8 cellular contexts compared by ENCODE assay signal in genomic region chr11:9138612-9139579, GRCh38. TPM values are rescaled to one million over a fixed set of nuclear protein-coding genes. Genes with fewer than 3 reads are reported as not detected.
DNase-seq lines count a peak whose midpoint lies in the region; ATAC-seq and TF ChIP-seq lines count a peak whose summit lies in the region.

No MANE protein-coding gene starts in this region.

- POLR2A ChIA-PET in PC-3 (lab: Charles Lee; ENCODE audit: unreplicated experiment): no interaction called here

- H3K4me3 ChIP-seq in PC-3 (ENCODE audit: low read length) (no peak overlapping the region), neural progenitor cell (no peak overlapping the region)

- intact Hi-C loops in PC-3 (cut with micrococcal nuclease): loop anchor here (5.0 kb wide), 2 partner anchors 177 to 227 kb away; partner anchors contain the start of genes AKIP1 and TMEM9B

- H3F3A ChIP-seq in PC-3 (ENCODE audit: low read length, unreplicated experiment) (no peaks in the 10 kb centered on the region), neural progenitor cell (ENCODE audit: low read depth) (peaks cover 31% of the 10 kb centered on the region)

- H3K27me3 Mint-ChIP-seq in chondrocyte (ENCODE audit: low read depth) (no peaks in the 10 kb centered on the region), neural progenitor cell (ENCODE audit: insufficient read depth, low read depth) (peaks cover 7% of the 10 kb centered on the region)

- H3K36me3 ChIP-seq in PC-3 (ENCODE audit: low read depth, low read length) (peaks cover 15% of the 10 kb centered on the region; the same call in 1 of the 2 replicates), neural progenitor cell (no peaks in the 10 kb centered on the region)

- H3K4me3 Mint-ChIP-seq in chondrocyte (ENCODE audit: unreplicated experiment) (no peak overlapping the region), neural progenitor cell (no peak overlapping the region)

- H3K9me3 Mint-ChIP-seq in chondrocyte (ENCODE audit: low read depth): no peaks in the 10 kb centered on the region
- H3K9me3 Mint-ChIP-seq in neural progenitor cell: no peaks in the 10 kb centered on the region

- H3K9me2 ChIP-seq in PC-3 (replicated peaks; ENCODE audit: low read length): no peaks in the 10 kb centered on the region

- CTCF ChIA-PET in PC-3 (lab: Charles Lee): interaction anchor here (0.6 to 1.7 kb wide), 2 partner anchors 123 to 124 kb away, joined by 3 to 20 read pairs; no protein-coding TSS in a partner anchor

- DNase-seq in activated T-cell treated with anti-CD3 and anti-CD28 coated beads for 24 hours (ENCODE audit: low read depth): peak; percentile 26
- no peak for DNase-seq in activated T-cell treated with anti-CD3 and anti-CD28 coated beads, Interleukin-2, amount 50 U/mL, for 1 hour
- peak; percentile 97 for DNase-seq in PC-3
- DNase-seq in chondrocyte (ENCODE audit: low spot score): no peak
- no peak for DNase-seq in neural progenitor cell (ENCODE audit: low spot score)
- DNase-seq in stimulated activated naive CD4-positive, alpha-beta T cell (lab: John Stamatoyannopoulos, UW): no peak
- no peak for DNase-seq in HUDEP-2 (lab: John Stamatoyannopoulos, UW; ENCODE audit: unreplicated experiment in 76 of 76)
- no peak for DNase-seq in activated CD8-positive, alpha-beta memory T cell treated with anti-CD3 and anti-CD28 coated beads for 24 hours

- H3K4me2 ChIP-seq in PC-3 (ENCODE audit: low read length): peak overlapping the region; percentile 35
- no peak overlapping the region for H3K4me2 ChIP-seq in neural progenitor cell

- H3K27ac ChIP-seq in PC-3 (ENCODE audit: low read length) (peak overlapping the region; percentile 65), neural progenitor cell (peak overlapping the region; percentile 50)

- H3K9me3 ChIP-seq in PC-3 (ENCODE audit: low read length): no peaks in the 10 kb centered on the region
- H3K9me3 ChIP-seq in neural progenitor cell (ENCODE audit: low read depth): no peaks in the 10 kb centered on the region

- H2AFZ ChIP-seq in PC-3 (ENCODE audit: low read length) (no peak overlapping the region), neural progenitor cell (replicated peaks) (no peak overlapping the region)

- H4K20me1 ChIP-seq in PC-3 (ENCODE audit: low read length) (0 out of 2 replicates have a peak, but pooled peaks cover 8% of the 10 kb centered on the region), neural progenitor cell (ENCODE audit: low read depth) (no peaks in the 10 kb centered on the region)

- H3K36me3 Mint-ChIP-seq in chondrocyte (ENCODE audit: low read depth) (peaks cover 41% of the 10 kb centered on the region), neural progenitor cell (peaks cover 31% of the 10 kb centered on the region)

- H3K79me2 ChIP-seq in PC-3 (ENCODE audit: low read length) (no peaks in the 10 kb centered on the region), neural progenitor cell (ENCODE audit: low read depth) (no peaks in the 10 kb centered on the region)

- no TSS peak for BruUV-seq in PC-3 (replicated peaks; lab: Mats Ljungman, UMichigan)

- ATAC-seq in PC-3: peak; percentile 91

- H3K9ac ChIP-seq in PC-3 (ENCODE audit: low read length) (peak overlapping the region; percentile 16; the same call in 1 of the 2 replicates), neural progenitor cell (no peak overlapping the region)

- peaks cover 27% of the 10 kb centered on the region for H3K4me1 ChIP-seq in PC-3 (ENCODE audit: insufficient read depth, low read length)
- peaks cover 10% of the 10 kb centered on the region for H3K4me1 ChIP-seq in neural progenitor cell

- peaks cover 29% of the 10 kb centered on the region for H3K4me1 Mint-ChIP-seq in chondrocyte (ENCODE audit: low read depth)
- H3K4me1 Mint-ChIP-seq in neural progenitor cell: peaks cover 12% of the 10 kb centered on the region

- H3K27ac Mint-ChIP-seq in chondrocyte (ENCODE audit: unreplicated experiment) (peak overlapping the region; percentile 82), neural progenitor cell (no peak overlapping the region)

- TF ChIP-seq CTCF in PC-3 (conservative IDR thresholded peaks at IDR 0.05; ENCODE audit: low read depth, low read length) (no peak), chondrocyte (IDR thresholded peaks at IDR 0.05) (no peak), neural progenitor cell (IDR thresholded peaks at IDR 0.05) (no peak)

- H3K27me3 ChIP-seq in PC-3 (ENCODE audit: low read length): no peaks in the 10 kb centered on the region
- H3K27me3 ChIP-seq in neural progenitor cell: no peaks in the 10 kb centered on the region

RNA-seq across cellular contexts. Expression of gene SCUBE2, which starts 47.5 kb away (rescaled TPM):
- 0.18 TPM in 1 of 2 replicates, not detected in the other for total RNA-seq in PC-3 (2014; rRNA removed)
- total RNA-seq in chondrocyte: 2.0 to 5.0 TPM (median 4.6 TPM) in 3 replicates
- total RNA-seq in neural progenitor cell (ENCODE audit: low replicate concordance): 21.2 and 42.1 TPM in 2 replicates

Comparison
In these comparisons a context has a peak if more than half of its experiments do, and no peak if none do; other contexts are left out.
1. DNase-seq: peak in activated T-cell treated with anti-CD3 and anti-CD28 coated beads for 24 hours (single experiment) and PC-3 (single experiment); none in activated T-cell treated with anti-CD3 and anti-CD28 coated beads, Interleukin-2, amount 50 U/mL, for 1 hour (single experiment), chondrocyte (single experiment), neural progenitor cell (single experiment), stimulated activated naive CD4-positive, alpha-beta T cell (0 of 6), HUDEP-2 (0 of 76) and activated CD8-positive, alpha-beta memory T cell treated with anti-CD3 and anti-CD28 coated beads for 24 hours (single experiment).